Comparison of ENCODE assay signal across 8 cellular contexts in genomic region chr7:55641273-55641691, GRCh38.
A peak's percentile ranks its signal among the peaks of the same experiment; 100 is the strongest.
DNase-seq lines count a peak whose midpoint lies in the region; ATAC-seq and TF ChIP-seq lines count a peak whose summit lies in the region.

No MANE protein-coding gene starts in this region.

- peak; percentile 79 for DNase-seq in ELR (ENCODE audit: low read depth)
- DNase-seq in HK-2 (ENCODE audit: unreplicated experiment) = peak; percentile 6
- DNase-seq in NCI-H526 (lab: John Stamatoyannopoulos, UW) = peak; percentile 68 to 86
- peak; percentile 61 for DNase-seq in activated CD8-positive, alpha-beta T cell treated with anti-CD3 and anti-CD28 coated beads, Interleukin-2, amount 10 ng/mL, durations not matched to agents 7 days and 5 days
- peak; percentile 49 to 81 for DNase-seq in foreskin fibroblast
- peak; percentile 32 for DNase-seq in non-pigmented ciliary epithelial cell (ENCODE audit: low read depth)
- no peak for DNase-seq in OCI-M2 (lab: John Stamatoyannopoulos, UW; ENCODE audit: unreplicated experiment)

- H3K4me3 ChIP-seq in foreskin fibroblast (ENCODE audit: low read depth in 1 of 2, low read length in 2 of 2) = no peak overlapping the region

- H3K9me3 Mint-ChIP-seq in activated CD8-positive, alpha-beta T cell treated with anti-CD3 and anti-CD28 coated beads, Interleukin-2, amount 10 ng/mL, durations not matched to agents 7 days and 5 days (ENCODE audit: insufficient read depth) = no peaks in the 10 kb centered on the region

- POLR2A ChIA-PET in activated CD8-positive, alpha-beta T cell treated with anti-CD3 and anti-CD28 coated beads, Interleukin-2, amount 10 ng/mL, durations not matched to agents 7 days and 5 days (lab: Charles Lee) = interaction anchor here (0.6 to 1.5 kb wide), 2 partner anchors 11 to 464 kb away, joined by 3 read pairs; no protein-coding TSS in a partner anchor

- H3K27me3 Mint-ChIP-seq in activated CD8-positive, alpha-beta T cell treated with anti-CD3 and anti-CD28 coated beads, Interleukin-2, amount 10 ng/mL, durations not matched to agents 7 days and 5 days (ENCODE audit: low read depth) = peaks cover 2% of the 10 kb centered on the region

- peaks cover 11% of the 10 kb centered on the region for H3K4me1 Mint-ChIP-seq in activated CD8-positive, alpha-beta T cell treated with anti-CD3 and anti-CD28 coated beads, Interleukin-2, amount 10 ng/mL, durations not matched to agents 7 days and 5 days (ENCODE audit: low read depth)

- no peak overlapping the region for H3K4me3 Mint-ChIP-seq in activated CD8-positive, alpha-beta T cell treated with anti-CD3 and anti-CD28 coated beads, Interleukin-2, amount 10 ng/mL, durations not matched to agents 7 days and 5 days

- peak; percentile 83 for ATAC-seq in GM21423 (IDR thresholded peaks at IDR 0.05; ENCODE audit: unreplicated experiment)
- ATAC-seq in activated CD8-positive, alpha-beta T cell treated with anti-CD3 and anti-CD28 coated beads, Interleukin-2, amount 10 ng/mL, durations not matched to agents 7 days and 5 days = peak; percentile 91

- CTCF ChIA-PET in activated CD8-positive, alpha-beta T cell treated with anti-CD3 and anti-CD28 coated beads, Interleukin-2, amount 10 ng/mL, durations not matched to agents 7 days and 5 days (lab: Charles Lee) = interaction anchor here (0.7 to 2.6 kb wide), 20 partner anchors 10 to 475 kb away, joined by 3 to 17 read pairs (median 4); partner anchors contain the start of genes NUPR2 and SUMF2

- peaks cover 2% of the 10 kb centered on the region for H3K36me3 Mint-ChIP-seq in activated CD8-positive, alpha-beta T cell treated with anti-CD3 and anti-CD28 coated beads, Interleukin-2, amount 10 ng/mL, durations not matched to agents 7 days and 5 days (ENCODE audit: low read depth)

- TF ChIP-seq CTCF in foreskin fibroblast (IDR thresholded peaks at IDR 0.05; ENCODE audit: low read depth, low read length) = peak; percentile 61

- H3K27ac Mint-ChIP-seq in activated CD8-positive, alpha-beta T cell treated with anti-CD3 and anti-CD28 coated beads, Interleukin-2, amount 10 ng/mL, durations not matched to agents 7 days and 5 days = peak overlapping the region; percentile 62
